1 cellular context compared by ENCODE assay signal in the genomic region with DNA sequence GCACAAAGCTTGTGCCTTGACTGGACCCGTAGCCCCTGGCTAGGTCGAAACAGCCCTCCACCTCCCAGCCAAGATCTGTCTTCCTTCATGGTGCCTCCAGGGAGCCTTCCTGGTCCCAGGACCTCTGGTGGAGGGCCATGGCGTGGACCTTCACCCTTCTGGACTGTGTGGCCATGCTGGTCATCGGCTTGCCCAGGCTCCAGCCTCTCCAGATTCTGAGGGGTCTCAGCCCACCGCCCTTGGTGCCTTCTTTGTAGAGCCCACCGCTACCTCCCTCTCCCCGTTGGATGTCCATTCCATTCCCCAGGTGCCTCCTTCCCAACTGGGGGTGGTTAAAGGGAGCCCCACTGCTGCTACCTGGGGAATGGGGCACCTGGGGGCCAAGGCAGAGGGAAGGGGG.
TF ChIP-seq lines count a peak whose summit lies in the region.

No MANE protein-coding gene starts in this region.

TF ChIP-seq in HepG2, 621 proteins besides CTCF, POLR2A, EP300 and RAD21:
- TF ChIP-seq HNRNPLL (IDR thresholded peaks at IDR 0.05; ENCODE audit: low read depth, low read length, poor library complexity, severe bottlenecking) (peak; percentile 2), ATF7 (IDR thresholded peaks at IDR 0.05) (no peak), ATF7 (CRISPR knock-in tag; IDR thresholded peaks at IDR 0.05) (0 out of 2 replicates have a peak, but pooled peaks have one; percentile 25), ELF1 (CRISPR knock-in tag; IDR thresholded peaks at IDR 0.05) (0 out of 2 replicates have a peak, but pooled peaks have one; percentile 1), CREM (IDR thresholded peaks at IDR 0.05) (no peak), CREM (CRISPR knock-in tag; IDR thresholded peaks at IDR 0.05) (0 out of 2 replicates have a peak, but pooled peaks have one; percentile 25), ZFX (CRISPR knock-in tag; IDR thresholded peaks at IDR 0.05; ENCODE audit: low read depth) (peak; percentile 3; the same call in 1 of the 2 replicates), REPIN1 (CRISPR knock-in tag; IDR thresholded peaks at IDR 0.05; ENCODE audit: borderline replicate concordance, low read depth) (0 out of 2 replicates have a peak, but pooled peaks have one; percentile 3)
- TF ChIP-seq, protein P1, sequence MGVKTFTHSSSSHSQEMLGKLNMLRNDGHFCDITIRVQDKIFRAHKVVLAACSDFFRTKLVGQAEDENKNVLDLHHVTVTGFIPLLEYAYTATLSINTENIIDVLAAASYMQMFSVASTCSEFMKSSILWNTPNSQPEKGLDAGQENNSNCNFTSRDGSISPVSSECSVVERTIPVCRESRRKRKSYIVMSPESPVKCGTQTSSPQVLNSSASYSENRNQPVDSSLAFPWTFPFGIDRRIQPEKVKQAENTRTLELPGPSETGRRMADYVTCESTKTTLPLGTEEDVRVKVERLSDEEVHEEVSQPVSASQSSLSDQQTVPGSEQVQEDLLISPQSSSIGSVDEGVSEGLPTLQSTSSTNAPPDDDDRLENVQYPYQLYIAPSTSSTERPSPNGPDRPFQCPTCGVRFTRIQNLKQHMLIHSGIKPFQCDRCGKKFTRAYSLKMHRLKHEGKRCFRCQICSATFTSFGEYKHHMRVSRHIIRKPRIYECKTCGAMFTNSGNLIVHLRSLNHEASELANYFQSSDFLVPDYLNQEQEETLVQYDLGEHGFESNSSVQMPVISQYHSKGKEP (CRISPR knock-in tag; IDR thresholded peaks at IDR 0.05) = no peak
- TF ChIP-seq, protein P2, sequence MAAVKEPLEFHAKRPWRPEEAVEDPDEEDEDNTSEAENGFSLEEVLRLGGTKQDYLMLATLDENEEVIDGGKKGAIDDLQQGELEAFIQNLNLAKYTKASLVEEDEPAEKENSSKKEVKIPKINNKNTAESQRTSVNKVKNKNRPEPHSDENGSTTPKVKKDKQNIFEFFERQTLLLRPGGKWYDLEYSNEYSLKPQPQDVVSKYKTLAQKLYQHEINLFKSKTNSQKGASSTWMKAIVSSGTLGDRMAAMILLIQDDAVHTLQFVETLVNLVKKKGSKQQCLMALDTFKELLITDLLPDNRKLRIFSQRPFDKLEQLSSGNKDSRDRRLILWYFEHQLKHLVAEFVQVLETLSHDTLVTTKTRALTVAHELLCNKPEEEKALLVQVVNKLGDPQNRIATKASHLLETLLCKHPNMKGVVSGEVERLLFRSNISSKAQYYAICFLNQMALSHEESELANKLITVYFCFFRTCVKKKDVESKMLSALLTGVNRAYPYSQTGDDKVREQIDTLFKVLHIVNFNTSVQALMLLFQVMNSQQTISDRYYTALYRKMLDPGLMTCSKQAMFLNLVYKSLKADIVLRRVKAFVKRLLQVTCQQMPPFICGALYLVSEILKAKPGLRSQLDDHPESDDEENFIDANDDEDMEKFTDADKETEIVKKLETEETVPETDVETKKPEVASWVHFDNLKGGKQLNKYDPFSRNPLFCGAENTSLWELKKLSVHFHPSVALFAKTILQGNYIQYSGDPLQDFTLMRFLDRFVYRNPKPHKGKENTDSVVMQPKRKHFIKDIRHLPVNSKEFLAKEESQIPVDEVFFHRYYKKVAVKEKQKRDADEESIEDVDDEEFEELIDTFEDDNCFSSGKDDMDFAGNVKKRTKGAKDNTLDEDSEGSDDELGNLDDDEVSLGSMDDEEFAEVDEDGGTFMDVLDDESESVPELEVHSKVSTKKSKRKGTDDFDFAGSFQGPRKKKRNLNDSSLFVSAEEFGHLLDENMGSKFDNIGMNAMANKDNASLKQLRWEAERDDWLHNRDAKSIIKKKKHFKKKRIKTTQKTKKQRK (IDR thresholded peaks at IDR 0.05; ENCODE audit: low read length) = no peak
- TF ChIP-seq, protein P3, sequence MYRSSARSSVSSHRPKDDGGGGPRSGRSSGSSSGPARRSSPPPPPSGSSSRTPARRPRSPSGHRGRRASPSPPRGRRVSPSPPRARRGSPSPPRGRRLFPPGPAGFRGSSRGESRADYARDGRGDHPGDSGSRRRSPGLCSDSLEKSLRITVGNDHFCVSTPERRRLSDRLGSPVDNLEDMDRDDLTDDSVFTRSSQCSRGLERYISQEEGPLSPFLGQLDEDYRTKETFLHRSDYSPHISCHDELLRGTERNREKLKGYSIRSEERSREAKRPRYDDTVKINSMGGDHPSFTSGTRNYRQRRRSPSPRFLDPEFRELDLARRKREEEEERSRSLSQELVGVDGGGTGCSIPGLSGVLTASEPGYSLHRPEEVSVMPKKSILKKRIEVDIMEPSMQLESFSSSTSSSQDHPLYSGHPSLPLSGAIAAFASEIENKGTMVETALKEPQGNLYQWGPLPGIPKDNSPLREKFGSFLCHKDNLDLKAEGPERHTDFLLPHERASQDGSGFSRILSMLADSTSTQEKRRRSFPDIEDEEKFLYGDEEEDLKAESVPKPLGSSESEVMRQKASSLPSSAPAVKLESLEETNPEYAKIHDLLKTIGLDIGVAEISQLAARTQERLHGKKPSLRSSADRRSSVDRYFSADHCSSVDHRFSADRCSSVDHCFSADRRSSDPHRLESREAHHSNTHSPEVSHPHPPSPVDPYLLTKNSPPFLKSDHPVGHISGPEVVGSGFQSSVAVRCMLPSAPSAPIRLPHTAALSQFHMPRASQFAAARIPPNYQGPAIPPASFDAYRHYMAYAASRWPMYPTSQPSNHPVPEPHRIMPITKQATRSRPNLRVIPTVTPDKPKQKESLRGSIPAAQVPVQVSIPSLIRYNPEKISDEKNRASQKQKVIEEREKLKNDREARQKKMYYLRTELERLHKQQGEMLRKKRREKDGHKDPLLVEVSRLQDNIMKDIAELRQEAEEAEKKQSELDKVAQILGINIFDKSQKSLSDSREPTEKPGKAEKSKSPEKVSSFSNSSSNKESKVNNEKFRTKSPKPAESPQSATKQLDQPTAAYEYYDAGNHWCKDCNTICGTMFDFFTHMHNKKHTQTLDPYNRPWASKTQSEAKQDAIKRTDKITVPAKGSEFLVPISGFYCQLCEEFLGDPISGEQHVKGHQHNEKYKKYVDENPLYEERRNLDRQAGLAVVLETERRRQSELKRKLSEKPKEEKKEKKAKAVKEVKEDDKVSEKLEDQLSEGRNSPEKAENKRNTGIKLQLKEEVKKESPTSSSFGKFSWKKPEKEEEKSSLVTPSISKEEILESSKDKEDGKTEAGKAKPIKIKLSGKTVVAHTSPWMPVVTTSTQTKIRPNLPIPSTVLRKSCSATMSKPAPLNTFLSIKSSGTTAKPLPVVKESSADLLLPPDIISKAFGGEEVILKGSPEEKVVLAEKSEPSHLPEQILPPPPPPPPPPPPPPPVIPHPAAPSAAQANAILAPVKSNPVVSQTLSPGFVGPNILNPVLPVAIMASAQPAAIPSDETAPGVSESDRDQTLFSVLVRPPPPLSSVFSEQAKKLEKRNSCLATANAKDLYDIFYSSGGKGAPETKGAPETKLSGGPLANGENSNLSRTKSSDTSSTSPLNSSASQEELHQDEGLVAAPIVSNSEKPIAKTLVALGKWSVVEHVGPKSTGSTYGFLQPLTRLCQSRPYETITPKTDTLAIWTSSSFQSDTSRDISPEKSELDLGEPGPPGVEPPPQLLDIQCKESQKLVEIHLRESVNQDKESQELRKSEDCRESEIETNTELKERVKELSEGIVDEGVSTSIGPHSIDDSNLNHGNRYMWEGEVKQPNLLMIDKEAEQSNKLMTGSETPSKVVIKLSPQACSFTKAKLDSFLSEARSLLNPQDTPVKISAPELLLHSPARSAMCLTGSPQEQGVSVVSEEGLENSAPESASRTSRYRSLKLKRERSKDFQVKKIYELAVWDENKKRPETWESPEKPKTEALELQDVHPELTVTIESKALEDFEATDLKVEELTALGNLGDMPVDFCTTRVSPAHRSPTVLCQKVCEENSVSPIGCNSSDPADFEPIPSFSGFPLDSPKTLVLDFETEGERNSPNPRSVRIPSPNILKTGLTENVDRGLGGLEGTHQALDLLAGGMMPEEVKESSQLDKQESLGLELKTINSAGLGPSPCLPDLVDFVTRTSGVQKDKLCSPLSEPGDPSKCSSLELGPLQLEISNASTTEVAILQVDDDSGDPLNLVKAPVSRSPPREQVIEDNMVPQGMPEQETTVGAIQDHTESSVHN (CRISPR knock-in tag; IDR thresholded peaks at IDR 0.05) = 0 out of 2 replicates have a peak, but pooled peaks have one; percentile 53
